ENCODE assay signal across 26 cellular contexts in genomic region chr5:153623117-153623516, GRCh38.
"Had no signal": no experiment of that assay in that cellular context is flagged by ENCODE, and none has a peak within 500 bp of the region (broad histone marks: within the 10 kb centered on the region; RNA-seq: fewer than 3 reads in every experiment).

No MANE protein-coding gene starts in this region.

- H3K9me3 Mint-ChIP-seq: activated CD8-positive, alpha-beta T cell treated with anti-CD3 and anti-CD28 coated beads for 36 hours; activated naive CD4-positive, alpha-beta T cell treated with anti-CD3 and anti-CD28 coated beads, Interleukin-2, amount 10 ng/mL, durations not matched to agents 7 days and 5 days; activated naive CD8-positive, alpha-beta T cell treated with anti-CD3 and anti-CD28 coated beads, Interleukin-2, amount 10 ng/mL, durations not matched to agents 7 days and 5 days; activated T-helper 2 cell treated with anti-CD3 and anti-CD28 coated beads, Interferon-gamma antibody, Interleukin-2, Interleukin-4, amounts not matched to agents 10 μg/mL and 5 μg/mL and 100 μg/mL, durations not matched to agents 14 hours and 24 hours and 36 hours; T-cell had no signal

- ATAC-seq: activated CD4-positive, CD25-positive, alpha-beta regulatory T cell treated with anti-CD3 and anti-CD28 coated beads, Interleukin-2, amount 50 U/mL, for 24 hours; activated CD8-positive, alpha-beta T cell treated with anti-CD3 and anti-CD28 coated beads for 36 hours; activated T-cell treated with anti-CD3 and anti-CD28 coated beads, Interleukin-2, amount 50 U/mL, for 72 hours; Right ventricle myocardium inferior; T-cell had no signal

- H3K36me3 Mint-ChIP-seq: activated naive CD4-positive, alpha-beta T cell treated with anti-CD3 and anti-CD28 coated beads, Interleukin-2, amount 10 ng/mL, durations not matched to agents 7 days and 5 days; activated naive CD8-positive, alpha-beta T cell treated with anti-CD3 and anti-CD28 coated beads, Interleukin-2, amount 10 ng/mL, durations not matched to agents 7 days and 5 days; T-cell had no signal

- H3K9me3 ChIP-seq: adrenal gland, breast epithelium had no signal

- H3K27ac ChIP-seq: breast epithelium, SK-N-MC, WERI-Rb-1 had no signal

- H3K27ac Mint-ChIP-seq: activated CD8-positive, alpha-beta T cell treated with anti-CD3 and anti-CD28 coated beads for 36 hours; activated naive CD4-positive, alpha-beta T cell treated with anti-CD3 and anti-CD28 coated beads, Interleukin-2, amount 10 ng/mL, durations not matched to agents 7 days and 5 days; activated naive CD8-positive, alpha-beta T cell treated with anti-CD3 and anti-CD28 coated beads, Interleukin-2, amount 10 ng/mL, durations not matched to agents 7 days and 5 days; activated T-cell treated with anti-CD3 and anti-CD28 coated beads, Interleukin-2, amount 50 U/mL, for 72 hours; activated T-helper 2 cell treated with anti-CD3 and anti-CD28 coated beads, Interferon-gamma antibody, Interleukin-2, Interleukin-4, amounts not matched to agents 10 μg/mL and 5 μg/mL and 100 μg/mL, durations not matched to agents 14 hours and 24 hours and 36 hours; T-cell had no signal

- H3K27me3 Mint-ChIP-seq: activated naive CD4-positive, alpha-beta T cell treated with anti-CD3 and anti-CD28 coated beads, Interleukin-2, amount 10 ng/mL, durations not matched to agents 7 days and 5 days had no signal

- DNase-seq: activated CD4-positive, alpha-beta T cell treated with anti-CD3 and anti-CD28 coated beads for 4 hours; activated CD8-positive, alpha-beta memory T cell treated with anti-CD3 and anti-CD28 coated beads, Interleukin-2, amount 50 U/mL, for 4 hours; activated CD8-positive, alpha-beta T cell treated with anti-CD3 and anti-CD28 coated beads for 36 hours; activated gamma-delta T cell treated with Interleukin-2 at 50 U/mL for 16 hours; activated naive CD4-positive, alpha-beta T cell treated with anti-CD3 and anti-CD28 coated beads, Interleukin-2, amount 10 ng/mL, durations not matched to agents 7 days and 5 days; activated naive CD8-positive, alpha-beta T cell treated with anti-CD3 and anti-CD28 coated beads, Interleukin-2, amount 10 ng/mL, durations not matched to agents 7 days and 5 days; activated T-cell treated with anti-CD3 and anti-CD28 coated beads, Interleukin-2, amount 50 U/mL, for 72 hours; adrenal gland; anterior cingulate cortex; caudate nucleus; Karpas-422; NCI-H1105 treated with DMSO at 0.1 percent for 48 hours; NCI-H1436 treated with DMSO at 0.1 percent for 48 hours; NCI-H187; NCI-H2081 treated with DMSO at 0.1 percent for 48 hours; NCI-H446; NCI-H524; T-cell; T-helper 2 cell; T1000; WERI-Rb-1 had no signal

- H3K4me1 Mint-ChIP-seq: activated naive CD4-positive, alpha-beta T cell treated with anti-CD3 and anti-CD28 coated beads, Interleukin-2, amount 10 ng/mL, durations not matched to agents 7 days and 5 days; activated naive CD8-positive, alpha-beta T cell treated with anti-CD3 and anti-CD28 coated beads, Interleukin-2, amount 10 ng/mL, durations not matched to agents 7 days and 5 days; T-cell had no signal

- H3K27me3 ChIP-seq: adrenal gland, breast epithelium had no signal

- H3K4me1 ChIP-seq: breast epithelium had no signal

- H3K4me3 ChIP-seq: adrenal gland, breast epithelium, SK-N-MC had no signal

- H3K4me3 Mint-ChIP-seq: activated CD8-positive, alpha-beta T cell treated with anti-CD3 and anti-CD28 coated beads for 36 hours; activated naive CD4-positive, alpha-beta T cell treated with anti-CD3 and anti-CD28 coated beads, Interleukin-2, amount 10 ng/mL, durations not matched to agents 7 days and 5 days; activated naive CD8-positive, alpha-beta T cell treated with anti-CD3 and anti-CD28 coated beads, Interleukin-2, amount 10 ng/mL, durations not matched to agents 7 days and 5 days; activated T-cell treated with anti-CD3 and anti-CD28 coated beads, Interleukin-2, amount 50 U/mL, for 72 hours; T-cell had no signal

- H3K36me3 ChIP-seq: adrenal gland, breast epithelium, WERI-Rb-1 had no signal
